8 cellular contexts compared by ENCODE assay signal in the genomic region with DNA sequence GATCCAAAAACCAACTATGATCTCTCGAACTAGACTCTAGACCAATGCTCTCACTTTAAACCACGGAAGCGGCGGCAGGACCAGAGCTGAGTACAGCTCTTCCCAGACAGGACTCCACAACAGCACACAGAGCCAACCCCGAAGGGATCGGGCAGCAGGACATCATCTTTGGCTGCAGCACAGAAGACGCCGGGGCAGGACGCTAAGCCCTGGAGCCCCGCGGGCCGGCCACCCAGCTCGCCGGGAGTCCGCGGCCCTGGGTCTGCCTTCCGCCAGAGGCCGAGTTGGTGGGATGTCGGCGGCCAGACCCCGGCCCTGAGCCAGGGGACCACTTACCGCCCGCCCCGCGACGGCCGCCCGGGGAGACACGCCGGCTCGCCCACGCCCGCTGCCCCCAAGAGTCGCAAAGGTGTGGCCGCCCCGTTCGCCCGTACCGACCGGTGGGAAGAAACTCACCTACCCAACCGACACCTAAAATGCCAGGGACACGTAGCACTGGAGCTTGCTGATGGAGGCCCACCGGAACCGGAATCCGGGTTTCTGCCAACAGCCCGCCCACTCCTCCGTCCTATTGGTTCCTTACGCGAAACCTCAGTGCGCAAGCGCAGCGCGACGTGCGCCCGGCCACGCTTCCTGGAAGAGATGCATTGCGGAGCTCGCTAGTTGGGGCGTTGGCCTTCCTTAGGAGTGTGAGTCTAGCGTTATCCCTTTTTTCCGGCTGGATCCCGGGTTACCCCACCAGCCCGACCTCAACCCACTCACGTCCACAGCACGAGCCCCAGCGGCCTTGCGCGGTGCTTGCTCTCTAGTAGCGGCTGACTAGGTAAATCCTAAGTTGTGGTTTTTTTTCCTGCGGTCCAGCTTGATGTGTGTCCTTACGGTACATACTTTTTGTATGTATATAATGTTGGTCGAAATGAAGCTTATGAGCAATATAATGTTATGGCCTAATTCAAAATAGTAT. TPM values are rescaled to one million over a fixed set of nuclear protein-coding genes. Genes with fewer than 3 reads are reported as not detected.
DNase-seq lines count a peak whose midpoint lies in the region; ATAC-seq and TF ChIP-seq lines count a peak whose summit lies in the region.

Gene SEC61G, minus strand, starts transcription at position 510 of the 964 bp plus-strand sequence. CDS start 1,623 bp downstream, outside the sequence.

- peaks cover 27% of the 10 kb centered on the region for H3K36me3 ChIP-seq in BE2C
- no peaks in the 10 kb centered on the region for H3K36me3 ChIP-seq in colonic mucosa

- intact Hi-C loops in colonic mucosa (cut with DNase I), result no loop called here

- DNase-seq in BE2C (peak; percentile 97), GM19240 (ENCODE audit: insufficient read length, low spot score) (peak; percentile 87), NCI-H526 (lab: John Stamatoyannopoulos, UW) (peak; percentile 89 to 97), colonic mucosa (peak; percentile 98), kidney tubule cell (ENCODE audit: low spot score) (peak; percentile 98)
- DNase-seq in activated CD4-positive, alpha-beta T cell treated with anti-CD3 and anti-CD28 coated beads for 48 hours, result peak; percentile 97
- DNase-seq in stimulated activated CD4-positive, alpha-beta T cell treated with anti-CD3 and anti-CD28 coated beads, Interleukin-1b, Interleukin-23, amount 100 ng/mL, for 24 hours (ENCODE audit: low read depth in 4 of 4, low spot score in 1 of 4), result peak; percentile 87 to 94 (median 94)

- H3K27me3 ChIP-seq in BE2C (no peaks in the 10 kb centered on the region), colonic mucosa (no peaks in the 10 kb centered on the region)

- H3K4me3 ChIP-seq in BE2C (ENCODE audit: low read depth, low read length) (peak within 1 kb of the TSS; percentile 95), colonic mucosa (peak within 1 kb of the TSS; percentile 96)

- H3K27ac ChIP-seq in colonic mucosa, result peak within 1 kb of the TSS; percentile 86

- H3K9me3 ChIP-seq in BE2C (no peaks in the 10 kb centered on the region), colonic mucosa (no peaks in the 10 kb centered on the region)

- H3K9ac ChIP-seq in colonic mucosa (ENCODE audit: low read depth in 2 of 2, low read length in 2 of 2), result peak within 1 kb of the TSS; percentile 90 to 92

- no peak for TF ChIP-seq CTCF in BE2C (IDR thresholded peaks at IDR 0.05; ENCODE audit: low read depth, low read length)
- no peak for TF ChIP-seq CTCF in colonic mucosa (IDR thresholded peaks at IDR 0.05)

- ATAC-seq in HG03460 (IDR thresholded peaks at IDR 0.05; ENCODE audit: unreplicated experiment), result peak; percentile 96

- no peaks in the 10 kb centered on the region for H3K4me1 ChIP-seq in BE2C
- H3K4me1 ChIP-seq in colonic mucosa, result no peaks in the 10 kb centered on the region

RNA-seq across cellular contexts. Expression of gene SEC61G, which starts in this region (rescaled TPM):
- polyA plus RNA-seq in BE2C (2012; ENCODE audit: insufficient read depth, insufficient read length, low read depth), result 438 TPM
- total RNA-seq in colonic mucosa, result 100 to 1,000 TPM; 137 to 170 TPM

Comparison
In these comparisons a context has a peak if more than half of its experiments do, and no peak if none do; other contexts are left out.
1. Peak in every context shown above with its lines: DNase-seq, ATAC-seq, H3K4me3 ChIP-seq and H3K27ac ChIP-seq.